1 cellular context compared by ENCODE assay signal in genomic region chr1:111606457-111607215, GRCh38.
A peak's percentile ranks its signal among the peaks of the same experiment; 100 is the strongest.
TF ChIP-seq lines count a peak whose summit lies in the region.

No MANE protein-coding gene starts in this region.

TF ChIP-seq in HepG2, 621 proteins besides CTCF, POLR2A, EP300 and RAD21:
- TF ChIP-seq BCL6 (CRISPR knock-in tag; IDR thresholded peaks at IDR 0.05) = peak; percentile 13; the same call in 1 of the 2 replicates
